In genomic region chr14:101761032-101761880, GRCh38 we compare ENCODE assay signal across 8 cellular contexts. TPM values are rescaled to one million over a fixed set of nuclear protein-coding genes. Genes with fewer than 3 reads are reported as not detected.
A peak's percentile ranks its signal among the peaks of the same experiment; 100 is the strongest.
DNase-seq lines count a peak whose midpoint lies in the region; ATAC-seq and TF ChIP-seq lines count a peak whose summit lies in the region.

Gene PPP2R5C, plus strand, starts transcription at chr14:101761709. Its CDS starts 185 bp downstream, at chr14:101761894.

- H3K36me3 ChIP-seq in mucosa of stomach (ENCODE audit: control insufficient read depth, insufficient read depth, low read length), result no peaks in the 10 kb centered on the region

- H3K4me1 ChIP-seq in mucosa of stomach (ENCODE audit: control insufficient read depth, insufficient read depth, low read length), result peaks cover 11% of the 10 kb centered on the region

- H3K27me3 ChIP-seq in mucosa of stomach (ENCODE audit: control insufficient read depth, insufficient read depth, low read length), result no peaks in the 10 kb centered on the region

- H3K4me3 ChIP-seq in epithelial cell of proximal tubule (ENCODE audit: low read depth, low read length), result peak within 1 kb of the TSS; percentile 93
- H3K4me3 ChIP-seq in mucosa of stomach (ENCODE audit: low read length), result peak within 1 kb of the TSS; percentile 73

- TF ChIP-seq CTCF in epithelial cell of proximal tubule (conservative IDR thresholded peaks at IDR 0.05; ENCODE audit: low read depth, low read length), result no peak

- in situ Hi-C loops in Caki2 (cut with HindIII; ENCODE audit: low pct_unique_long_range_greater_than_20kb, low sequenced_read_pairs), result no loop called here

- DNase-seq in Caki2 (ENCODE audit: low read depth), result peak; percentile 66
- DNase-seq in HuH-7 (ENCODE audit: low spot score), result peak; percentile 93
- DNase-seq in activated T-cell treated with anti-CD3 and anti-CD28 coated beads, Interleukin-2, amount 50 U/mL, for 1 hour, result peak; percentile 85
- DNase-seq in epithelial cell of proximal tubule (ENCODE audit: low read depth), result peak; percentile 12
- DNase-seq in stimulated activated CD8-positive, alpha-beta memory T cell treated with anti-CD3 and anti-CD28 coated beads, Interleukin-4, amount 100 ng/mL, for 4 hours (ENCODE audit: low read depth in 2 of 2, low spot score in 1 of 2), result peak; percentile 64 to 76

- peak; percentile 55 for ATAC-seq in GM21515 (IDR thresholded peaks at IDR 0.05; ENCODE audit: unreplicated experiment)

- H3K9ac ChIP-seq in mucosa of stomach (ENCODE audit: low read length), result peak within 1 kb of the TSS; percentile 72

- no peaks in the 10 kb centered on the region for H3K9me3 ChIP-seq in mucosa of stomach (ENCODE audit: control insufficient read depth, low read length)

TF ChIP-seq in PFSK-1, 5 proteins besides CTCF, POLR2A, EP300 and RAD21:
- TF ChIP-seq POLR2AphosphoS5 (IDR thresholded peaks at IDR 0.05; ENCODE audit: low read depth, low read length) (0 out of 2 replicates have a peak, but pooled peaks have one; percentile 19), TAF1 (IDR thresholded peaks at IDR 0.05; ENCODE audit: borderline replicate concordance, insufficient read depth, low read length) (no peak)

RNA-seq across cellular contexts. Expression of gene PPP2R5C, which starts in this region (rescaled TPM):
- total RNA-seq in Caki2 (2014; rRNA removed; shearing (Covaris generic); ENCODE audit: low replicate concordance), result 63.8 and 73.8 TPM in 2 replicates
- polyA plus RNA-seq in PFSK-1 (2012; ENCODE audit: insufficient read length, low read depth), result 40.8 TPM
- total RNA-seq in epithelial cell of proximal tubule, result 61.6 and 63.5 TPM in 2 replicates

Comparison
In these comparisons a context has a peak if more than half of its experiments do, and no peak if none do; other contexts are left out.
1. Peak in every context shown above with its lines: DNase-seq, ATAC-seq and H3K4me3 ChIP-seq.
2. DNase-seq: peak in every context shown above with its lines; median percentile 93 in HuH-7; 85 in activated T-cell treated with anti-CD3 and anti-CD28 coated beads, Interleukin-2, amount 50 U/mL, for 1 hour; 70 in stimulated activated CD8-positive, alpha-beta memory T cell treated with anti-CD3 and anti-CD28 coated beads, Interleukin-4, amount 100 ng/mL, for 4 hours; 66 in Caki2; 12 in epithelial cell of proximal tubule.